ENCODE assay signal across 1 cellular context in the genomic region with DNA sequence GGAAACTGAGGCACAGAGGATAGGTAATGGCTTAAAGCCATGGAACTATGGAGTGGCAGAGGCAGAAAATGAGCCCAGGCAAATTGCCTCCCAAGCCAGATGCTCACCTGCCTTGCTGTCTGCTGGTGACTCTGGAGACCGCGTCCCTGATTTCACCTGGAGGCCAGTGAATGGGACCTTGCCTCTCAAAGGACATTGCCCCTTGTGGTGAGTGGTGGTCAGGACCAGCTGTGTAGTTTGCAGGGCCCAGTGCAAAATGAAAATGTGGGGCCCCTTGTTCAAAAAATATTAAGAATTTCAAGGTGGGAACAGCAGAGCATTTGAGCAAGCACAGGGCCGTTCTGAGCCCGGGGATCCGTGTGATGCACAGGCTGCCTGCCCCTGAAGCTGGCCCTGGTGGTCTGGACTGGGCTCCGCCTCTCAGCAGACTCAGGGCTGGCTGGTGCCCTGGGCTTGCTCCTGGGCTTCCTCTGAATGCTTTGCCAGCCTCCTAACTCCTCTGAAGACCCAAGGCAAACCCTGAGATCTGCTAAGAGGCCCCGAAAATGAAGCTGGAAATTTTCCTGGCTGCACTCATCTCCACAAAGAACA.
TF ChIP-seq lines count a peak whose summit lies in the region.

No MANE protein-coding gene starts in this region.

TF ChIP-seq in IMR-90, 13 proteins besides CTCF, POLR2A, EP300 and RAD21:
- TF ChIP-seq CEBPB (IDR thresholded peaks at IDR 0.05; ENCODE audit: low read depth, low read length) (no peak), NFE2L2 (IDR thresholded peaks at IDR 0.05; ENCODE audit: low read depth, low read length) (no peak), BHLHE40 (IDR thresholded peaks at IDR 0.05; ENCODE audit: low read depth, low read length) (no peak), RFX5 (IDR thresholded peaks at IDR 0.05; ENCODE audit: low read depth, low read length) (no peak), MXI1 (IDR thresholded peaks at IDR 0.05; ENCODE audit: borderline replicate concordance, low read depth, low read length) (no peak), MAZ (IDR thresholded peaks at IDR 0.05; ENCODE audit: borderline replicate concordance, low read depth, low read length) (no peak), CHD1 (IDR thresholded peaks at IDR 0.05; ENCODE audit: low read depth, low read length) (no peak), SMC3 (IDR thresholded peaks at IDR 0.05; ENCODE audit: low read depth, low read length) (no peak), FOS (IDR thresholded peaks at IDR 0.05; ENCODE audit: low read depth, low read length) (no peak), RCOR1 (IDR thresholded peaks at IDR 0.05; ENCODE audit: insufficient replicate concordance, low read length) (no peak), MAFK (IDR thresholded peaks at IDR 0.05; ENCODE audit: low read depth, low read length) (no peak)
- TF ChIP-seq, protein P1, sequence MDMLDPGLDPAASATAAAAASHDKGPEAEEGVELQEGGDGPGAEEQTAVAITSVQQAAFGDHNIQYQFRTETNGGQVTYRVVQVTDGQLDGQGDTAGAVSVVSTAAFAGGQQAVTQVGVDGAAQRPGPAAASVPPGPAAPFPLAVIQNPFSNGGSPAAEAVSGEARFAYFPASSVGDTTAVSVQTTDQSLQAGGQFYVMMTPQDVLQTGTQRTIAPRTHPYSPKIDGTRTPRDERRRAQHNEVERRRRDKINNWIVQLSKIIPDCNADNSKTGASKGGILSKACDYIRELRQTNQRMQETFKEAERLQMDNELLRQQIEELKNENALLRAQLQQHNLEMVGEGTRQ (IDR thresholded peaks at IDR 0.05; ENCODE audit: low read depth, low read length) = no peak
- TF ChIP-seq, protein P2, sequence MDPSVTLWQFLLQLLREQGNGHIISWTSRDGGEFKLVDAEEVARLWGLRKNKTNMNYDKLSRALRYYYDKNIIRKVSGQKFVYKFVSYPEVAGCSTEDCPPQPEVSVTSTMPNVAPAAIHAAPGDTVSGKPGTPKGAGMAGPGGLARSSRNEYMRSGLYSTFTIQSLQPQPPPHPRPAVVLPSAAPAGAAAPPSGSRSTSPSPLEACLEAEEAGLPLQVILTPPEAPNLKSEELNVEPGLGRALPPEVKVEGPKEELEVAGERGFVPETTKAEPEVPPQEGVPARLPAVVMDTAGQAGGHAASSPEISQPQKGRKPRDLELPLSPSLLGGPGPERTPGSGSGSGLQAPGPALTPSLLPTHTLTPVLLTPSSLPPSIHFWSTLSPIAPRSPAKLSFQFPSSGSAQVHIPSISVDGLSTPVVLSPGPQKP (IDR thresholded peaks at IDR 0.05; ENCODE audit: borderline replicate concordance, low read depth, low read length) = no peak
